In genomic region chr17:75263051-75263450, GRCh38 we compare ENCODE assay signal across 1 cellular context.
TF ChIP-seq lines count a peak whose summit lies in the region.

No MANE protein-coding gene starts in this region.

TF ChIP-seq in H1, 55 proteins besides CTCF, POLR2A, EP300 and RAD21:
- TF ChIP-seq JUND (IDR thresholded peaks at IDR 0.05; ENCODE audit: low read length) (no peak), MAFK (IDR thresholded peaks at IDR 0.05; ENCODE audit: low read depth, low read length) (no peak), TBP (IDR thresholded peaks at IDR 0.05; ENCODE audit: low read depth, low read length) (no peak), POU5F1 (IDR thresholded peaks at IDR 0.05; ENCODE audit: low read depth, low read length) (no peak), NANOG (IDR thresholded peaks at IDR 0.05; ENCODE audit: insufficient read depth, low read depth, low read length, poor library complexity, severe bottlenecking) (no peak), ASH2L (IDR thresholded peaks at IDR 0.05; ENCODE audit: low read length) (no peak), CHD1 (IDR thresholded peaks at IDR 0.05; ENCODE audit: low read depth, low read length) (no peak), BCL11A (IDR thresholded peaks at IDR 0.05; ENCODE audit: low read depth in 2 of 2, low read length in 2 of 2) (no peak), TEAD4 (IDR thresholded peaks at IDR 0.05; ENCODE audit: low read depth, low read length) (no peak), RBBP5 (IDR thresholded peaks at IDR 0.05; ENCODE audit: borderline replicate concordance, low read depth, low read length) (no peak), TAF1 (IDR thresholded peaks at IDR 0.05; ENCODE audit: low read depth, low read length) (no peak), TCF12 (IDR thresholded peaks at IDR 0.05; ENCODE audit: low read depth, low read length) (no peak)
- TF ChIP-seq, protein P1, sequence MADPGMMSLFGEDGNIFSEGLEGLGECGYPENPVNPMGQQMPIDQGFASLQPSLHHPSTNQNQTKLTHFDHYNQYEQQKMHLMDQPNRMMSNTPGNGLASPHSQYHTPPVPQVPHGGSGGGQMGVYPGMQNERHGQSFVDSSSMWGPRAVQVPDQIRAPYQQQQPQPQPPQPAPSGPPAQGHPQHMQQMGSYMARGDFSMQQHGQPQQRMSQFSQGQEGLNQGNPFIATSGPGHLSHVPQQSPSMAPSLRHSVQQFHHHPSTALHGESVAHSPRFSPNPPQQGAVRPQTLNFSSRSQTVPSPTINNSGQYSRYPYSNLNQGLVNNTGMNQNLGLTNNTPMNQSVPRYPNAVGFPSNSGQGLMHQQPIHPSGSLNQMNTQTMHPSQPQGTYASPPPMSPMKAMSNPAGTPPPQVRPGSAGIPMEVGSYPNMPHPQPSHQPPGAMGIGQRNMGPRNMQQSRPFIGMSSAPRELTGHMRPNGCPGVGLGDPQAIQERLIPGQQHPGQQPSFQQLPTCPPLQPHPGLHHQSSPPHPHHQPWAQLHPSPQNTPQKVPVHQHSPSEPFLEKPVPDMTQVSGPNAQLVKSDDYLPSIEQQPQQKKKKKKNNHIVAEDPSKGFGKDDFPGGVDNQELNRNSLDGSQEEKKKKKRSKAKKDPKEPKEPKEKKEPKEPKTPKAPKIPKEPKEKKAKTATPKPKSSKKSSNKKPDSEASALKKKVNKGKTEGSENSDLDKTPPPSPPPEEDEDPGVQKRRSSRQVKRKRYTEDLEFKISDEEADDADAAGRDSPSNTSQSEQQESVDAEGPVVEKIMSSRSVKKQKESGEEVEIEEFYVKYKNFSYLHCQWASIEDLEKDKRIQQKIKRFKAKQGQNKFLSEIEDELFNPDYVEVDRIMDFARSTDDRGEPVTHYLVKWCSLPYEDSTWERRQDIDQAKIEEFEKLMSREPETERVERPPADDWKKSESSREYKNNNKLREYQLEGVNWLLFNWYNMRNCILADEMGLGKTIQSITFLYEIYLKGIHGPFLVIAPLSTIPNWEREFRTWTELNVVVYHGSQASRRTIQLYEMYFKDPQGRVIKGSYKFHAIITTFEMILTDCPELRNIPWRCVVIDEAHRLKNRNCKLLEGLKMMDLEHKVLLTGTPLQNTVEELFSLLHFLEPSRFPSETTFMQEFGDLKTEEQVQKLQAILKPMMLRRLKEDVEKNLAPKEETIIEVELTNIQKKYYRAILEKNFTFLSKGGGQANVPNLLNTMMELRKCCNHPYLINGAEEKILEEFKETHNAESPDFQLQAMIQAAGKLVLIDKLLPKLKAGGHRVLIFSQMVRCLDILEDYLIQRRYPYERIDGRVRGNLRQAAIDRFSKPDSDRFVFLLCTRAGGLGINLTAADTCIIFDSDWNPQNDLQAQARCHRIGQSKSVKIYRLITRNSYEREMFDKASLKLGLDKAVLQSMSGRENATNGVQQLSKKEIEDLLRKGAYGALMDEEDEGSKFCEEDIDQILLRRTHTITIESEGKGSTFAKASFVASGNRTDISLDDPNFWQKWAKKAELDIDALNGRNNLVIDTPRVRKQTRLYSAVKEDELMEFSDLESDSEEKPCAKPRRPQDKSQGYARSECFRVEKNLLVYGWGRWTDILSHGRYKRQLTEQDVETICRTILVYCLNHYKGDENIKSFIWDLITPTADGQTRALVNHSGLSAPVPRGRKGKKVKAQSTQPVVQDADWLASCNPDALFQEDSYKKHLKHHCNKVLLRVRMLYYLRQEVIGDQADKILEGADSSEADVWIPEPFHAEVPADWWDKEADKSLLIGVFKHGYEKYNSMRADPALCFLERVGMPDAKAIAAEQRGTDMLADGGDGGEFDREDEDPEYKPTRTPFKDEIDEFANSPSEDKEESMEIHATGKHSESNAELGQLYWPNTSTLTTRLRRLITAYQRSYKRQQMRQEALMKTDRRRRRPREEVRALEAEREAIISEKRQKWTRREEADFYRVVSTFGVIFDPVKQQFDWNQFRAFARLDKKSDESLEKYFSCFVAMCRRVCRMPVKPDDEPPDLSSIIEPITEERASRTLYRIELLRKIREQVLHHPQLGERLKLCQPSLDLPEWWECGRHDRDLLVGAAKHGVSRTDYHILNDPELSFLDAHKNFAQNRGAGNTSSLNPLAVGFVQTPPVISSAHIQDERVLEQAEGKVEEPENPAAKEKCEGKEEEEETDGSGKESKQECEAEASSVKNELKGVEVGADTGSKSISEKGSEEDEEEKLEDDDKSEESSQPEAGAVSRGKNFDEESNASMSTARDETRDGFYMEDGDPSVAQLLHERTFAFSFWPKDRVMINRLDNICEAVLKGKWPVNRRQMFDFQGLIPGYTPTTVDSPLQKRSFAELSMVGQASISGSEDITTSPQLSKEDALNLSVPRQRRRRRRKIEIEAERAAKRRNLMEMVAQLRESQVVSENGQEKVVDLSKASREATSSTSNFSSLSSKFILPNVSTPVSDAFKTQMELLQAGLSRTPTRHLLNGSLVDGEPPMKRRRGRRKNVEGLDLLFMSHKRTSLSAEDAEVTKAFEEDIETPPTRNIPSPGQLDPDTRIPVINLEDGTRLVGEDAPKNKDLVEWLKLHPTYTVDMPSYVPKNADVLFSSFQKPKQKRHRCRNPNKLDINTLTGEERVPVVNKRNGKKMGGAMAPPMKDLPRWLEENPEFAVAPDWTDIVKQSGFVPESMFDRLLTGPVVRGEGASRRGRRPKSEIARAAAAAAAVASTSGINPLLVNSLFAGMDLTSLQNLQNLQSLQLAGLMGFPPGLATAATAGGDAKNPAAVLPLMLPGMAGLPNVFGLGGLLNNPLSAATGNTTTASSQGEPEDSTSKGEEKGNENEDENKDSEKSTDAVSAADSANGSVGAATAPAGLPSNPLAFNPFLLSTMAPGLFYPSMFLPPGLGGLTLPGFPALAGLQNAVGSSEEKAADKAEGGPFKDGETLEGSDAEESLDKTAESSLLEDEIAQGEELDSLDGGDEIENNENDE (IDR thresholded peaks at IDR 0.05; ENCODE audit: insufficient replicate concordance, low read length): no peak
